8 cellular contexts compared by ENCODE assay signal in the genomic region with DNA sequence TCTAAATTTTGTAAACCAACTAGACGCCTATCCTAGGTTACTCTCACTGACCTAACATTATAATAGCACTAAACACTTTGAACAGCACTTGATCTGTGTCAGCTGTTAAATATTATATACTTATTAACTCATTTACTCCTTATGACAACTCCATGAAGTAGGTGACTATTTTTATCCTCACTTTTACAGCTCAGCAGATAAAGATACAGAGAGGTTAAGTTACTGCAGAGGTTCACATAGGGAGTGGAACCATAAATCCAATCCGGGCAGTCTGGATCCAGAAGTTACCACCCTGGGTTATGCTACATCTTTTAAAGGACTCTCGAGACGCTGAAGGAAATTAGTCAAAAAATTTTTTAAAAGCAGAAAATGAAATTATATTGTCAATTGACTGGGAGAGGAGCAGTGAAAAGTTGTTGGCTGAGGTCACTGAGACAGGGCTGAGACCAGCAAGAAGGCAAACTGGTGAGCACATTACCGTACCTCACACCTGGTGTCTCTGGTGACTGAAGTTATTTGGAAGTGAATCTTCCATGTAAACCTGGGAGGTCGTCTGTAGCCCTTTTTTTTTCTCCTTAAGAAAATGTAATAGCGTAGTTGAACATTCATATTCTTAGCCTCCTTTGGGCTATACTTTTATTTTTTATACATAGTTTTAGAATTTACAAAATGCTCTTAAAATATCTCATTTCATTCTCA. TPM values are rescaled to one million over a fixed set of nuclear protein-coding genes. Genes with fewer than 3 reads are reported as not detected.
DNase-seq lines count a peak whose midpoint lies in the region; ATAC-seq and TF ChIP-seq lines count a peak whose summit lies in the region.

No MANE protein-coding gene starts in this region.

- no peak overlapping the region for H2AFZ ChIP-seq in GM23338
- peak overlapping the region; percentile 98 for H2AFZ ChIP-seq in SU-DHL-6 (ENCODE audit: low read depth, low read length, severe bottlenecking)

- peaks cover 20% of the 10 kb centered on the region for H4K20me1 ChIP-seq in GM23338 (replicated peaks; ENCODE audit: insufficient read depth)
- no peaks in the 10 kb centered on the region for H4K20me1 ChIP-seq in SU-DHL-6 (ENCODE audit: low read depth, low read length)

- no peaks in the 10 kb centered on the region for H3K36me3 ChIP-seq in GM23338 (ENCODE audit: insufficient read depth)
- H3K36me3 ChIP-seq in SU-DHL-6 (ENCODE audit: low read length) = no peaks in the 10 kb centered on the region

- H3K27ac ChIP-seq in GM23338 (ENCODE audit: low read depth) (peak overlapping the region; percentile 78), SU-DHL-6 (ENCODE audit: low read depth, low read length) (no peak overlapping the region)

- H3K9me3 Mint-ChIP-seq in GM23338 = no peaks in the 10 kb centered on the region

- H3K4me3 Mint-ChIP-seq in GM23338 = peak overlapping the region; percentile 75

- peak; percentile 3; the same call in 1 of the 3 replicates for ATAC-seq in GM23338
- no peak for ATAC-seq in HG03135 (IDR thresholded peaks at IDR 0.05; ENCODE audit: unreplicated experiment)

- H3K4me3 ChIP-seq in GM23338 (peak overlapping the region; percentile 60), SU-DHL-6 (ENCODE audit: insufficient read depth, low read length, poor library complexity, severe bottlenecking) (peak overlapping the region; percentile 57), fibroblast of pulmonary artery (replicated peaks; ENCODE audit: low read depth, low read length) (peak overlapping the region; percentile 85), retinal pigment epithelial cell (ENCODE audit: low read length) (peak overlapping the region; percentile 69)

- peaks cover 44% of the 10 kb centered on the region for H3K4me1 ChIP-seq in GM23338 (ENCODE audit: insufficient read depth)

- H3K9ac ChIP-seq in SU-DHL-6 (ENCODE audit: low read length) = peak overlapping the region; percentile 73

- peak overlapping the region; percentile 77 for H3K4me2 ChIP-seq in GM23338
- H3K4me2 ChIP-seq in SU-DHL-6 (ENCODE audit: low read depth, low read length, poor library complexity, severe bottlenecking) = peak overlapping the region; percentile 69

- H3K79me2 ChIP-seq in GM23338 (replicated peaks; ENCODE audit: insufficient read depth) (peaks cover 31% of the 10 kb centered on the region), SU-DHL-6 (ENCODE audit: insufficient read depth, low read length) (0 out of 2 replicates have a peak, but pooled peaks cover 3% of the 10 kb centered on the region)

- peaks cover 53% of the 10 kb centered on the region for H3K4me1 Mint-ChIP-seq in GM23338

- H3F3A ChIP-seq in GM23338 (replicated peaks; ENCODE audit: low read depth) (no peaks in the 10 kb centered on the region), SU-DHL-6 (ENCODE audit: insufficient read depth) (no peaks in the 10 kb centered on the region)

- peaks cover 18% of the 10 kb centered on the region for H3K36me3 Mint-ChIP-seq in GM23338 (ENCODE audit: low read depth)

- TF ChIP-seq CTCF in GM23338 (conservative IDR thresholded peaks at IDR 0.05; ENCODE audit: low read depth in 2 of 2) = no peak
- TF ChIP-seq CTCF in SU-DHL-6 (IDR thresholded peaks at IDR 0.05; ENCODE audit: insufficient read depth, low read length, poor library complexity, severe bottlenecking) = no peak
- TF ChIP-seq CTCF in fibroblast of pulmonary artery (IDR thresholded peaks at IDR 0.05; ENCODE audit: low read length, missing control alignments) = no peak
- TF ChIP-seq CTCF in retinal pigment epithelial cell (conservative IDR thresholded peaks at IDR 0.05; ENCODE audit: low read depth, low read length) = no peak

- peaks cover 16% of the 10 kb centered on the region for H3K27me3 Mint-ChIP-seq in GM23338 (ENCODE audit: insufficient read depth, low read depth, poor library complexity)

- H3K27me3 ChIP-seq in GM23338 (ENCODE audit: insufficient read depth) (no peaks in the 10 kb centered on the region), SU-DHL-6 (ENCODE audit: low read length) (no peaks in the 10 kb centered on the region)

- no peaks in the 10 kb centered on the region for H3K9me3 ChIP-seq in SU-DHL-6 (ENCODE audit: insufficient read depth, low read length)

- H3K27ac Mint-ChIP-seq in GM23338 = peak overlapping the region; percentile 93

- DNase-seq in GM23338 (ENCODE audit: low spot score) = peak; percentile 54
- no peak for DNase-seq in fibroblast of pulmonary artery (ENCODE audit: low read depth)
- DNase-seq in retinal pigment epithelial cell (ENCODE audit: low read depth) = no peak
- DNase-seq in NCI-H345 treated with DMSO at 0.1 percent for 48 hours (lab: John Stamatoyannopoulos, UW; ENCODE audit: unreplicated experiment) = no peak
- DNase-seq in head of caudate nucleus = no peak
- DNase-seq in HUDEP-2 (lab: John Stamatoyannopoulos, UW; ENCODE audit: unreplicated experiment in 76 of 76) = no peak

- intact Hi-C loops in head of caudate nucleus (cut with DNase I) = loop anchor here (10.0 kb wide), 1 partner anchor 198 kb away; no protein-coding TSS in a partner anchor

- no peaks in the 10 kb centered on the region for H3K9me2 ChIP-seq in GM23338 (ENCODE audit: insufficient read depth)
- no peaks in the 10 kb centered on the region for H3K9me2 ChIP-seq in SU-DHL-6 (replicated peaks; ENCODE audit: insufficient read depth, low read length)

TF ChIP-seq in GM23338, 12 proteins besides CTCF, POLR2A, EP300 and RAD21 (continues in another document):
- no peak for TF ChIP-seq STAT1 (IDR thresholded peaks at IDR 0.05; ENCODE audit: unreplicated experiment)
- no peak for TF ChIP-seq JUNB (IDR thresholded peaks at IDR 0.05; ENCODE audit: unreplicated experiment)
- no peak for TF ChIP-seq NANOG (IDR thresholded peaks at IDR 0.05; ENCODE audit: borderline replicate concordance)
- TF ChIP-seq ZNF331 (CRISPR knock-in tag; IDR thresholded peaks at IDR 0.05; ENCODE audit: low read depth) = no peak
- TF ChIP-seq, protein P1, sequence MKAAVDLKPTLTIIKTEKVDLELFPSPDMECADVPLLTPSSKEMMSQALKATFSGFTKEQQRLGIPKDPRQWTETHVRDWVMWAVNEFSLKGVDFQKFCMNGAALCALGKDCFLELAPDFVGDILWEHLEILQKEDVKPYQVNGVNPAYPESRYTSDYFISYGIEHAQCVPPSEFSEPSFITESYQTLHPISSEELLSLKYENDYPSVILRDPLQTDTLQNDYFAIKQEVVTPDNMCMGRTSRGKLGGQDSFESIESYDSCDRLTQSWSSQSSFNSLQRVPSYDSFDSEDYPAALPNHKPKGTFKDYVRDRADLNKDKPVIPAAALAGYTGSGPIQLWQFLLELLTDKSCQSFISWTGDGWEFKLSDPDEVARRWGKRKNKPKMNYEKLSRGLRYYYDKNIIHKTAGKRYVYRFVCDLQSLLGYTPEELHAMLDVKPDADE (IDR thresholded peaks at IDR 0.05) = no peak
- TF ChIP-seq EZH2 (IDR thresholded peaks at IDR 0.05; ENCODE audit: low read depth, unreplicated experiment) = no peak
- no peak for TF ChIP-seq CREB1 (CRISPR knock-in tag; IDR thresholded peaks at IDR 0.05; ENCODE audit: low read depth)
- TF ChIP-seq POLR2AphosphoS5 (IDR thresholded peaks at IDR 0.05; ENCODE audit: low read depth) = no peak

RNA-seq across cellular contexts. Expression of gene RIMKLB, which starts 1.2 kb away (rescaled TPM):
- total RNA-seq in GM23338 (2014; rRNA removed; shearing (Covaris generic)) = 94.8 and 104 TPM in 2 replicates
- 62.7 and 87.0 TPM in 2 replicates for polyA plus RNA-seq in GM23338 (2016; fragmentation: Nextera tagmentation; extraction: Ambion mirVana)

RNA-seq across cellular contexts. Expression of gene MFAP5, which starts 33.9 kb away (rescaled TPM):
- total RNA-seq in GM23338 (2014; rRNA removed; shearing (Covaris generic)) = 0.90 TPM in 1 of 2 replicates, not detected in the other
- polyA plus RNA-seq in GM23338 (2016; fragmentation: Nextera tagmentation; extraction: Ambion mirVana) = 0.68 and 1.2 TPM in 2 replicates
